17 cellular contexts compared by ENCODE assay signal in genomic region chr9:82891321-82891720, GRCh38.
"Had no signal": no experiment of that assay in that cellular context is flagged by ENCODE, and none has a peak within 500 bp of the region (broad histone marks: within the 10 kb centered on the region; RNA-seq: fewer than 3 reads in every experiment).

No MANE protein-coding gene starts in this region.

- H3K4me3 ChIP-seq: adrenal gland, body of pancreas, gastroesophageal sphincter, heart left ventricle, left ventricle myocardium inferior, right atrium auricular region, skin epidermis, transverse colon, vagina had no signal

- DNase-seq: activated B cell treated with CpG ODN at 0.5 μM for 24 hours; activated CD4-positive, alpha-beta memory T cell treated with anti-CD3 and anti-CD28 coated beads for 36 hours; activated CD4-positive, alpha-beta T cell treated with anti-CD3 and anti-CD28 coated beads for 4 hours; activated gamma-delta T cell treated with Interleukin-2 at 50 U/mL for 16 hours; activated T-cell treated with anti-CD3 and anti-CD28 coated beads for 4 hours; adrenal gland; body of pancreas; caudate nucleus; erythroblast; heart left ventricle; left ventricle myocardium inferior; transverse colon had no signal

- ATAC-seq: activated naive CD4-positive, alpha-beta T cell treated with anti-CD3 and anti-CD28 coated beads, Interleukin-2, amount 50 U/mL, for 72 hours; body of pancreas; gastroesophageal sphincter; heart left ventricle had no signal
